ENCODE assay signal across 9 cellular contexts in genomic region chr16:73056911-73057310, GRCh38. TPM values are rescaled to one million over a fixed set of nuclear protein-coding genes. Genes with fewer than 3 reads are reported as not detected.
DNase-seq lines count a peak whose midpoint lies in the region; ATAC-seq and TF ChIP-seq lines count a peak whose summit lies in the region.
"Had no signal": no experiment of that assay in that cellular context is flagged by ENCODE, and none has a peak within 500 bp of the region (broad histone marks: within the 10 kb centered on the region; RNA-seq: fewer than 3 reads in every experiment).

No MANE protein-coding gene starts in this region.

- TF ChIP-seq CTCF in WERI-Rb-1 (IDR thresholded peaks at IDR 0.05; ENCODE audit: low read depth, low read length) (no peak), hepatocyte (IDR thresholded peaks at IDR 0.05; ENCODE audit: poor library complexity) (no peak)

- H3K4me3 Mint-ChIP-seq in stimulated activated naive B cell treated with anti-CD40 and anti-IgM and Interleukin-4, amounts not matched to agents 10 μg/mL and 1 μg/mL and 100 μg/mL, for 72 hours: peak overlapping the region; percentile 85 to 91

- no peak overlapping the region for H2BK15ac ChIP-seq in neuronal stem cell (ENCODE audit: low read length)

- no peak overlapping the region for H3K14ac ChIP-seq in neuronal stem cell (ENCODE audit: low read length)

- H3K4ac ChIP-seq in neuronal stem cell (ENCODE audit: low read length): no peak overlapping the region

- no peak overlapping the region for H2BK12ac ChIP-seq in neuronal stem cell (ENCODE audit: low read length)

- peak overlapping the region; percentile 84 for H3K27ac Mint-ChIP-seq in stimulated activated naive B cell treated with anti-CD40 and anti-IgM and Interleukin-4, amounts not matched to agents 10 μg/mL and 1 μg/mL and 100 μg/mL, for 72 hours

- no peak overlapping the region for H4K8ac ChIP-seq in neuronal stem cell (ENCODE audit: low read depth, low read length)

- H3K4me3 ChIP-seq in WERI-Rb-1 (ENCODE audit: low read depth, low read length) (peak overlapping the region; percentile 70), hepatocyte (peak overlapping the region; percentile 59), neuronal stem cell (ENCODE audit: low read length in 2 of 2) (peak overlapping the region in 1 of 2 donors; percentile 58)

- H3K27me3 Mint-ChIP-seq in stimulated activated naive B cell treated with anti-CD40 and anti-IgM and Interleukin-4, amounts not matched to agents 10 μg/mL and 1 μg/mL and 100 μg/mL, for 72 hours: peaks cover 31 to 33% of the 10 kb centered on the region in 2 donors

- no peak overlapping the region for H2AK5ac ChIP-seq in neuronal stem cell (ENCODE audit: low read depth, low read length)

- H3K18ac ChIP-seq in neuronal stem cell (ENCODE audit: low read length): no peak overlapping the region

- H3K79me1 ChIP-seq in neuronal stem cell (ENCODE audit: low read depth, low read length): no peaks in the 10 kb centered on the region

- peaks cover 0 to 2% of the 10 kb centered on the region in 2 donors for H3K36me3 Mint-ChIP-seq in stimulated activated naive B cell treated with anti-CD40 and anti-IgM and Interleukin-4, amounts not matched to agents 10 μg/mL and 1 μg/mL and 100 μg/mL, for 72 hours

- no peaks in the 10 kb centered on the region for H3K9me3 ChIP-seq in WERI-Rb-1 (ENCODE audit: severe bottlenecking)
- H3K9me3 ChIP-seq in hepatocyte (ENCODE audit: low read depth): no peaks in the 10 kb centered on the region
- no peaks in the 10 kb centered on the region for H3K9me3 ChIP-seq in neuronal stem cell (replicated peaks in 1 of 2; ENCODE audit: control insufficient read depth in 2 of 2, insufficient read depth in 1 of 2, low read depth in 1 of 2, low read length in 2 of 2)

- peak; percentile 64 for DNase-seq in NCI-H2107 treated with DMSO at 0.1 percent for 48 hours (lab: John Stamatoyannopoulos, UW; ENCODE audit: unreplicated experiment)
- no peak for DNase-seq in NCI-H2107 (lab: John Stamatoyannopoulos, UW)
- no peak for DNase-seq in WERI-Rb-1
- peak; percentile 10 for DNase-seq in hepatocyte (ENCODE audit: low spot score)
- no peak for DNase-seq in stimulated activated naive B cell treated with anti-CD40 and anti-IgM and Interleukin-4, amounts not matched to agents 10 μg/mL and 1 μg/mL and 100 μg/mL, for 72 hours
- no peak for DNase-seq in neuronal stem cell (ENCODE audit: low spot score)
- DNase-seq in cortex of kidney (lab: John Stamatoyannopoulos, UW): no peak
- no peak for DNase-seq in SIG-M5 treated with dmso at 0.1 percent for 504 hours (lab: John Stamatoyannopoulos, UW; ENCODE audit: unreplicated experiment)
- DNase-seq: MV-4-11 had no signal

- peaks cover 11 to 29% of the 10 kb centered on the region in 2 donors for H3K4me1 Mint-ChIP-seq in stimulated activated naive B cell treated with anti-CD40 and anti-IgM and Interleukin-4, amounts not matched to agents 10 μg/mL and 1 μg/mL and 100 μg/mL, for 72 hours

- H3K4me1 ChIP-seq in hepatocyte (ENCODE audit: insufficient read depth): peaks cover 57% of the 10 kb centered on the region
- H3K4me1 ChIP-seq in neuronal stem cell (ENCODE audit: control insufficient read depth in 2 of 2, insufficient read depth in 1 of 2, low read depth in 1 of 2, low read length in 2 of 2): peaks cover 28 to 42% of the 10 kb centered on the region in 2 donors

- no peaks in the 10 kb centered on the region for H4K20me1 ChIP-seq in hepatocyte (ENCODE audit: insufficient read depth, poor library complexity, severe bottlenecking)

- no peaks in the 10 kb centered on the region for H3K9me2 ChIP-seq in hepatocyte (replicated peaks; ENCODE audit: insufficient read depth)

- H3K4me2 ChIP-seq in hepatocyte: peak overlapping the region; percentile 82
- H3K4me2 ChIP-seq in neuronal stem cell (ENCODE audit: insufficient read depth, low read length, poor library complexity, severe bottlenecking): no peak overlapping the region

- H3K27me3 ChIP-seq in WERI-Rb-1 (ENCODE audit: insufficient read depth, low read depth, severe bottlenecking) (no peaks in the 10 kb centered on the region), hepatocyte (peaks cover 23% of the 10 kb centered on the region), neuronal stem cell (ENCODE audit: control insufficient read depth in 3 of 3, insufficient read depth in 3 of 3, low read depth in 1 of 3, low read length in 3 of 3) (peaks cover 0 to 39% (median 4%) of the 10 kb centered on the region in 3 experiments)

- H3K9me3 Mint-ChIP-seq in stimulated activated naive B cell treated with anti-CD40 and anti-IgM and Interleukin-4, amounts not matched to agents 10 μg/mL and 1 μg/mL and 100 μg/mL, for 72 hours: no peaks in the 10 kb centered on the region

- no peak overlapping the region for H2BK120ac ChIP-seq in neuronal stem cell (ENCODE audit: low read depth, low read length)

- no peak overlapping the region for H3K9ac ChIP-seq in neuronal stem cell (ENCODE audit: low read depth, low read length, poor library complexity)

- ATAC-seq in stimulated activated naive B cell treated with anti-CD40 and anti-IgM and Interleukin-4, amounts not matched to agents 10 μg/mL and 1 μg/mL and 100 μg/mL, for 72 hours (replicated peaks): no peak

- WGBS in hepatocyte (ENCODE audit: low lambda C conversion rate, missing lambda C conversion rate): 19% methylated on average over 6 of the region's 6 CpGs
- no CpG with 5 or more reads among the region's 6 CpGs for WGBS in neuronal stem cell (ENCODE audit: extremely low coverage in 2 of 2, insufficient read length in 2 of 2, insufficient replicate concordance in 1 of 2), 2 donors

- H2BK5ac ChIP-seq in neuronal stem cell (ENCODE audit: low read length): no peak overlapping the region

- H3K23ac ChIP-seq in neuronal stem cell (ENCODE audit: low read depth, low read length, poor library complexity): no peak overlapping the region

- H3K36me3 ChIP-seq in WERI-Rb-1: no peaks in the 10 kb centered on the region
- no peaks in the 10 kb centered on the region for H3K36me3 ChIP-seq in hepatocyte (replicated peaks; ENCODE audit: insufficient read depth, low read depth)
- no peaks in the 10 kb centered on the region for H3K36me3 ChIP-seq in neuronal stem cell (replicated peaks in 1 of 2; ENCODE audit: control insufficient read depth in 2 of 2, insufficient read depth in 2 of 2, low read length in 2 of 2)

- H2AFZ ChIP-seq in hepatocyte (peak overlapping the region; percentile 58), neuronal stem cell (ENCODE audit: low read length) (no peak overlapping the region)

- H3K79me2 ChIP-seq in hepatocyte: peaks cover 66% of the 10 kb centered on the region

- no peak overlapping the region for H4K91ac ChIP-seq in neuronal stem cell (ENCODE audit: low read depth, low read length, poor library complexity)

- H3K27ac ChIP-seq in WERI-Rb-1 (peak overlapping the region; percentile 90), hepatocyte (peak overlapping the region; percentile 89), neuronal stem cell (replicated peaks; ENCODE audit: low read length) (no peak overlapping the region)

RNA-seq across cellular contexts. Expression of gene ZFHX3, which starts 9.0 kb away (rescaled TPM):
- 11.5 and 11.6 TPM in 2 replicates for total RNA-seq in hepatocyte
- 6.4 and 10.9 TPM in 2 replicates for polyA plus RNA-seq in hepatocyte
- 1.8 TPM for polyA plus RNA-seq in neuronal stem cell (2013, experiment 1 of 2)
- polyA plus RNA-seq in neuronal stem cell (2013, experiment 2 of 2): 2.1 TPM

Comparison
In these comparisons a context has a peak if more than half of its experiments do, and no peak if none do; other contexts are left out.
1. DNase-seq: peak in NCI-H2107 treated with DMSO at 0.1 percent for 48 hours (single experiment) and hepatocyte (single experiment); none in NCI-H2107 (single experiment), WERI-Rb-1 (single experiment), stimulated activated naive B cell treated with anti-CD40 and anti-IgM and Interleukin-4, amounts not matched to agents 10 μg/mL and 1 μg/mL and 100 μg/mL, for 72 hours (single experiment), neuronal stem cell (single experiment), cortex of kidney (single experiment) and SIG-M5 treated with dmso at 0.1 percent for 504 hours (single experiment).